Comparison of ENCODE assay signal across 9 cellular contexts in genomic region chr10:49679480-49679893, GRCh38. TPM values are rescaled to one million over a fixed set of nuclear protein-coding genes. Genes with fewer than 3 reads are reported as not detected.
DNase-seq lines count a peak whose midpoint lies in the region; ATAC-seq, FAIRE-seq and TF ChIP-seq lines count a peak whose summit lies in the region.
"Had no signal": no experiment of that assay in that cellular context is flagged by ENCODE, and none has a peak within 500 bp of the region (broad histone marks: within the 10 kb centered on the region; RNA-seq: fewer than 3 reads in every experiment).

TSS of gene C10orf53 (plus strand) at chr10:49679651. CDS start at chr10:49679698, 47 bp downstream.

- H2AK5ac ChIP-seq in H1 (ENCODE audit: low read depth, low read length) (0 out of 2 replicates have a peak within 1 kb of the TSS, but pooled peaks have one; percentile 47), mesenchymal stem cell (ENCODE audit: low read length, severe bottlenecking) (no peak within 1 kb of the TSS)

- H3K14ac ChIP-seq in H1 (ENCODE audit: insufficient read length): no peak within 1 kb of the TSS
- no peak within 1 kb of the TSS for H3K14ac ChIP-seq in mesenchymal stem cell (ENCODE audit: low read length in 2 of 2)

- ATAC-seq in stimulated activated memory B cell treated with anti-CD40 and anti-IgM and Interleukin-4, amounts not matched to agents 10 μg/mL and 1 μg/mL and 100 μg/mL, for 72 hours: no peak
- no peak for ATAC-seq in HG03108 (IDR thresholded peaks at IDR 0.05; ENCODE audit: unreplicated experiment)
- no peak for ATAC-seq in HG03457 (IDR thresholded peaks at IDR 0.05; ENCODE audit: unreplicated experiment)
- no peak for ATAC-seq in HG03135 (IDR thresholded peaks at IDR 0.05; ENCODE audit: unreplicated experiment)

- H3K4me3 Mint-ChIP-seq in stimulated activated memory B cell treated with anti-CD40 and anti-IgM and Interleukin-4, amounts not matched to agents 10 μg/mL and 1 μg/mL and 100 μg/mL, for 72 hours: no peak within 1 kb of the TSS

- 9% methylated on average over 36 of the region's 36 CpGs; no CpG with 5 or more reads in 1 of the 2 experiments for WGBS in H1 (ENCODE audit: extremely low coverage in 1 of 2, insufficient coverage in 1 of 2, insufficient read length in 1 of 2, insufficient replicate concordance in 2 of 2, low coverage in 1 of 2, low lambda C conversion rate in 2 of 2, missing lambda C conversion rate in 1 of 2), 2 experiments
- WGBS in mesenchymal stem cell: 8% methylated on average over 36 of the region's 36 CpGs

- no peaks in the 10 kb centered on the region for H3K79me2 ChIP-seq in H1 (ENCODE audit: control insufficient read depth in 1 of 2, insufficient read depth in 2 of 2, low read length in 2 of 2)

- CTCF ChIA-PET in H1 (lab: Charles Lee; ENCODE audit: partially characterized antibody): interaction anchor here (0.9 to 1.5 kb wide), 2 partner anchors 92 to 101 kb away, joined by 3 read pairs; no protein-coding TSS in a partner anchor

- no peak within 1 kb of the TSS; a peak in 1 of 7 replicates for H3K9ac ChIP-seq in H1 (replicated peaks in 1 of 4; ENCODE audit: extremely low read depth in 1 of 4, low read depth in 3 of 4, low read length in 3 of 4)
- no peak within 1 kb of the TSS for H3K9ac ChIP-seq in mesenchymal stem cell (ENCODE audit: low read length)

- no peaks in the 10 kb centered on the region for H3K9me3 ChIP-seq in H1 (ENCODE audit: insufficient read depth in 2 of 2, low read depth in 1 of 2, low read length in 1 of 2)
- H3K9me3 ChIP-seq in mesenchymal stem cell (ENCODE audit: control insufficient read depth, low read length): peaks cover 12% of the 10 kb centered on the region

- H2BK15ac ChIP-seq in H1 (ENCODE audit: low read length) (no peak within 1 kb of the TSS; the same call in 1 of the 2 replicates), mesenchymal stem cell (ENCODE audit: low read depth, poor library complexity, severe bottlenecking) (no peak within 1 kb of the TSS)

- H4K5ac ChIP-seq in H1 (ENCODE audit: insufficient read length, low read depth, low read length): no peak within 1 kb of the TSS

- H3K4ac ChIP-seq in H1 (replicated peaks; ENCODE audit: insufficient read length, low read depth, low read length) (no peak within 1 kb of the TSS), mesenchymal stem cell (ENCODE audit: low read depth in 1 of 2, low read length in 2 of 2) (no peak within 1 kb of the TSS)

- H3K36me3 ChIP-seq in H1 (ENCODE audit: control insufficient read depth in 2 of 4, insufficient read depth in 4 of 4, low read length in 3 of 4) (no peaks in the 10 kb centered on the region), mesenchymal stem cell (ENCODE audit: control insufficient read depth in 1 of 2, insufficient read depth in 2 of 2, low read depth in 1 of 2, low read length in 2 of 2) (no peaks in the 10 kb centered on the region)

- H3K9me3 Mint-ChIP-seq in stimulated activated memory B cell treated with anti-CD40 and anti-IgM and Interleukin-4, amounts not matched to agents 10 μg/mL and 1 μg/mL and 100 μg/mL, for 72 hours: peaks cover 18% of the 10 kb centered on the region

- H3K23ac ChIP-seq in H1 (ENCODE audit: insufficient read length): no peak within 1 kb of the TSS
- no peak within 1 kb of the TSS for H3K23ac ChIP-seq in mesenchymal stem cell (ENCODE audit: low read length in 2 of 2)

- POLR2A ChIA-PET in H1 (lab: Charles Lee; ENCODE audit: partially characterized antibody): interaction anchor here (0.9 to 1.4 kb wide), 2 partner anchors 8 to 11 kb away, joined by 3 read pairs; no protein-coding TSS in a partner anchor

- H3K18ac ChIP-seq in H1 (ENCODE audit: extremely low read depth, low read length) (peak within 1 kb of the TSS; percentile 43; the same call in 1 of the 2 replicates), mesenchymal stem cell (ENCODE audit: low read depth in 1 of 2, low read length in 2 of 2) (no peak within 1 kb of the TSS)

- peaks cover 5% of the 10 kb centered on the region for H3K23me2 ChIP-seq in H1 (ENCODE audit: low read depth, low read length)

- H3K4me3 ChIP-seq in H1 (ENCODE audit: extremely low read depth in 1 of 4, insufficient read depth in 2 of 4, low read depth in 3 of 4, low read length in 4 of 4): peak within 1 kb of the TSS; percentile 42 to 61 (median 55)
- H3K4me3 ChIP-seq in mesenchymal stem cell (ENCODE audit: insufficient read depth in 1 of 2, low read depth in 1 of 2, low read length in 2 of 2): peak within 1 kb of the TSS; percentile 34 to 56

- FAIRE-seq in H1 (lab: Jason Lieb, UNC): peak; percentile 24

- peak; percentile 70 for DNase-seq in GM20000 (ENCODE audit: low spot score)
- DNase-seq in NCI-H510A treated with DMSO at 0.1 percent for 48 hours (lab: John Stamatoyannopoulos, UW): peak; percentile 53
- peak; percentile 33 to 83 for DNase-seq in H1 (ENCODE audit: low read depth in 1 of 2, low spot score in 2 of 2)
- peak; percentile 22 for DNase-seq in mesenchymal stem cell

- peaks cover 0 to 3% (median 0%) of the 10 kb centered on the region in 4 experiments; a peak in 2 of 7 replicates for H3K4me1 ChIP-seq in H1 (replicated peaks in 1 of 4; ENCODE audit: control insufficient read depth in 3 of 4, insufficient read depth in 4 of 4, low read length in 3 of 4)
- H3K4me1 ChIP-seq in mesenchymal stem cell (ENCODE audit: control insufficient read depth, insufficient read depth, low read depth, low read length): peaks cover 5% of the 10 kb centered on the region

- H3K27me3 ChIP-seq in H1 (replicated peaks in 1 of 4; ENCODE audit: control insufficient read depth in 3 of 4, extremely low read depth in 1 of 4, insufficient read depth in 3 of 4, low read length in 3 of 4): peaks cover 9 to 46% (median 32%) of the 10 kb centered on the region in 4 experiments
- H3K27me3 ChIP-seq in mesenchymal stem cell (ENCODE audit: control insufficient read depth in 1 of 2, insufficient read depth in 1 of 2, low read length in 2 of 2): peaks cover 25 to 44% of the 10 kb centered on the region in 2 experiments

- H3K4me2 ChIP-seq in H1 (ENCODE audit: insufficient read depth in 1 of 2, low read depth in 2 of 2, low read length in 2 of 2): peak within 1 kb of the TSS; percentile 85 to 92
- peak within 1 kb of the TSS; percentile 79 for H3K4me2 ChIP-seq in mesenchymal stem cell (ENCODE audit: low read length, poor library complexity, severe bottlenecking)

- no peak within 1 kb of the TSS for H3K27ac Mint-ChIP-seq in stimulated activated memory B cell treated with anti-CD40 and anti-IgM and Interleukin-4, amounts not matched to agents 10 μg/mL and 1 μg/mL and 100 μg/mL, for 72 hours

- no peak within 1 kb of the TSS for H2BK120ac ChIP-seq in H1 (replicated peaks; ENCODE audit: low read depth, low read length)
- H2BK120ac ChIP-seq in mesenchymal stem cell (ENCODE audit: low read depth, low read length): no peak within 1 kb of the TSS

- no peak for TF ChIP-seq POLR2A in H1 (IDR thresholded peaks at IDR 0.05; ENCODE audit: control extremely low read depth in 1 of 2, low read depth in 2 of 2, low read length in 2 of 2)

- no peak for TF ChIP-seq RAD21 in H1 (IDR thresholded peaks at IDR 0.05 in 1 of 2, conservative IDR thresholded peaks at IDR 0.05 in 1 of 2; ENCODE audit: low read depth in 2 of 2, low read length in 2 of 2)

- peak within 1 kb of the TSS; percentile 77 for H4K91ac ChIP-seq in H1 (replicated peaks; ENCODE audit: insufficient read length, low read length)
- no peak within 1 kb of the TSS for H4K91ac ChIP-seq in mesenchymal stem cell (ENCODE audit: low read length)

- H4K8ac ChIP-seq in H1 (ENCODE audit: extremely low read depth, insufficient read depth, low read length): no peak within 1 kb of the TSS
- no peak within 1 kb of the TSS for H4K8ac ChIP-seq in mesenchymal stem cell (ENCODE audit: low read length)

- peaks cover 66% of the 10 kb centered on the region for H3K27me3 Mint-ChIP-seq in stimulated activated memory B cell treated with anti-CD40 and anti-IgM and Interleukin-4, amounts not matched to agents 10 μg/mL and 1 μg/mL and 100 μg/mL, for 72 hours

- no peak for TF ChIP-seq EP300 in H1 (IDR thresholded peaks at IDR 0.05; ENCODE audit: borderline replicate concordance in 1 of 2, low read depth in 2 of 2, low read length in 2 of 2)

- H3K27ac ChIP-seq in H1 (ENCODE audit: low read depth, low read length): no peak within 1 kb of the TSS
- no peak within 1 kb of the TSS for H3K27ac ChIP-seq in mesenchymal stem cell (ENCODE audit: low read length, poor library complexity, severe bottlenecking)

- H3K79me1 ChIP-seq in H1 (ENCODE audit: low read depth, low read length) (no peaks in the 10 kb centered on the region), mesenchymal stem cell (replicated peaks; ENCODE audit: low read length, poor library complexity, severe bottlenecking) (no peaks in the 10 kb centered on the region)

- H2BK5ac ChIP-seq in H1 (ENCODE audit: low read depth, low read length) (no peak within 1 kb of the TSS), mesenchymal stem cell (ENCODE audit: low read depth, low read length, poor library complexity, severe bottlenecking) (no peak within 1 kb of the TSS)

- no peaks in the 10 kb centered on the region for H4K20me1 ChIP-seq in H1 (replicated peaks in 1 of 2; ENCODE audit: control insufficient read depth in 1 of 2, insufficient read depth in 2 of 2, low read length in 2 of 2)

- TF ChIP-seq CTCF in GM20000 (IDR thresholded peaks at IDR 0.05; ENCODE audit: extremely low read depth, missing control alignments): no peak
- no peak for TF ChIP-seq CTCF in H1 (IDR thresholded peaks at IDR 0.05; ENCODE audit: control extremely low read depth in 1 of 3, insufficient read depth in 1 of 3, low read depth in 1 of 3, low read length in 3 of 3)

- H2AFZ ChIP-seq in H1 (ENCODE audit: low read length) (peak within 1 kb of the TSS; percentile 71; the same call in 1 of the 2 replicates), mesenchymal stem cell (ENCODE audit: low read depth, low read length) (no peak within 1 kb of the TSS)

- no peak within 1 kb of the TSS for H2BK20ac ChIP-seq in H1 (ENCODE audit: low read length)

- H3K4me1 Mint-ChIP-seq in stimulated activated memory B cell treated with anti-CD40 and anti-IgM and Interleukin-4, amounts not matched to agents 10 μg/mL and 1 μg/mL and 100 μg/mL, for 72 hours: no peaks in the 10 kb centered on the region

- H3K36me3 Mint-ChIP-seq in stimulated activated memory B cell treated with anti-CD40 and anti-IgM and Interleukin-4, amounts not matched to agents 10 μg/mL and 1 μg/mL and 100 μg/mL, for 72 hours: no peaks in the 10 kb centered on the region

- no peak within 1 kb of the TSS for H3K56ac ChIP-seq in H1 (replicated peaks; ENCODE audit: insufficient read length, low read depth, low read length)

- H2BK12ac ChIP-seq in H1 (ENCODE audit: low read depth, low read length): peak within 1 kb of the TSS; percentile 53; the same call in 1 of the 2 replicates
- no peak within 1 kb of the TSS for H2BK12ac ChIP-seq in mesenchymal stem cell (ENCODE audit: low read length in 2 of 2)

RNA-seq across cellular contexts. Expression of gene C10orf53, which starts in this region (rescaled TPM):
- not detected in 2 replicates for total RNA-seq in H1 (2021; fragmentation: NEBNext Ultra II Directional; extraction: Animal tissue kit (Norgen Biotek cat#: 25700))
- polyA plus RNA-seq in H1 (2011; rRNA removed): not detected in 2 replicates
- polyA plus RNA-seq in H1 (2011; cell fraction: cytosol; rRNA removed): not detected
- 0.16 TPM for polyA plus RNA-seq in H1 (2011; cell fraction: nucleus; rRNA removed)
- polyA plus RNA-seq in H1 (2012, experiment 1 of 2): not detected in 4 replicates
- polyA plus RNA-seq in H1 (2012, experiment 2 of 2): not detected
- not detected for polyA plus RNA-seq in H1 (2013, experiment 1 of 2)
- polyA plus RNA-seq in H1 (2013, experiment 2 of 2): not detected
- polyA minus RNA-seq in H1 (2011; rRNA and poly(A)+ RNA removed): not detected in 2 replicates
- not detected for polyA minus RNA-seq in H1 (2011; cell fraction: cytosol; rRNA and poly(A)+ RNA removed)
- polyA minus RNA-seq in H1 (2011; cell fraction: nucleus; rRNA and poly(A)+ RNA removed): not detected
- not detected for polyA plus RNA-seq in mesenchymal stem cell (2013, experiment 1 of 2)
- not detected for polyA plus RNA-seq in mesenchymal stem cell (2013, experiment 2 of 2)
- total RNA-seq: M059J had no signal

Comparison
In these comparisons a context has a peak if more than half of its experiments do, and no peak if none do; other contexts are left out.
1. Peak in DNase-seq, H3K4me3 ChIP-seq and H3K4me2 ChIP-seq in H1; RNA of the gene not detected or under 1 TPM.